In genomic region chr17:43446773-43447172, GRCh38 we compare ENCODE assay signal across 7 cellular contexts.
"Had no signal": no experiment of that assay in that cellular context is flagged by ENCODE, and none has a peak within 500 bp of the region (broad histone marks: within the 10 kb centered on the region; RNA-seq: fewer than 3 reads in every experiment).

No MANE protein-coding gene starts in this region.

- H3K4me1 Mint-ChIP-seq: GM23338, IgD-negative memory B cell had no signal

- H3K4me2 ChIP-seq: GM23338 had no signal

- H3K27ac ChIP-seq: HL-60 had no signal

- DNase-seq: H9, HCEC 1CT, HFFc6 had no signal

- ATAC-seq: GM23338, HepG2 had no signal

- H3K9me3 Mint-ChIP-seq: HFFc6, IgD-negative memory B cell had no signal

- H3K4me3 ChIP-seq: GM23338 had no signal

- H3K36me3 Mint-ChIP-seq: IgD-negative memory B cell had no signal

- H2AFZ ChIP-seq: GM23338 had no signal

- H3K27ac Mint-ChIP-seq: GM23338, H9, HFFc6, IgD-negative memory B cell had no signal

- H3K4me3 Mint-ChIP-seq: GM23338, H9, HFFc6, IgD-negative memory B cell had no signal
